20 cellular contexts compared by ENCODE assay signal in the genomic region with DNA sequence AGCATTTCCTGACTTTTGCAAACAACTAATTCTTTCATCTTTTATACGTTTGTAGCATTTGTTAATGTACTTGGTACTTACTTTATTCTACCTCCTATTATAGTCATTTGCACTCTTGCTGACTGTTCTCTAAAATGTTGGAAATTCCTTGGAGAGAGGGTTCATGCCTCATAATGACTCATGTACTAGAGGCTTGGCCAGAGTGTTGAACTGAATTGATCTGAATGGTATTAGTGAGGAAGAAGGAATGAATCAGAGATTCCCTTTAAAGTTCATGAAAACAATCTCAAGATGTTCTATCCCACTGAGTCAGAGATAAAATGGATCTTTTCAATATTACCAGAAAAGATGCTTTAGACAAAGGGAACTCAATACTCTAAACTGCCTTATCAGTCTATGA.
DNase-seq lines count a peak whose midpoint lies in the region; ATAC-seq, FAIRE-seq and TF ChIP-seq lines count a peak whose summit lies in the region.
"Had no signal": no experiment of that assay in that cellular context is flagged by ENCODE, and none has a peak within 500 bp of the region (broad histone marks: within the 10 kb centered on the region; RNA-seq: fewer than 3 reads in every experiment).

No MANE protein-coding gene starts in this region.

- no peak for TF ChIP-seq CTCF in AG10803 (conservative IDR thresholded peaks at IDR 0.05; ENCODE audit: low read length)
- TF ChIP-seq CTCF in endothelial cell of umbilical vein (IDR thresholded peaks at IDR 0.05; ENCODE audit: extremely low read depth in 1 of 2, insufficient read depth in 1 of 2, low read depth in 1 of 2, low read length in 2 of 2), result no peak
- TF ChIP-seq CTCF in ovary (IDR thresholded peaks at IDR 0.05), result no peak
- no peak for TF ChIP-seq CTCF in vagina (IDR thresholded peaks at IDR 0.05)

- intact Hi-C loops in endothelial cell of umbilical vein (cut with micrococcal nuclease) (no loop called here), ovary (cut with DNase I) (no loop called here), vagina (cut with DNase I) (no loop called here)

- WGBS in ovary, 3 donors, result 48 to 67% (median 62%) methylated on average over 1 of the region's 1 CpG

- H3K4me1 ChIP-seq in endothelial cell of umbilical vein (ENCODE audit: control insufficient read depth, extremely low read depth, insufficient read depth, low read length) (no peaks in the 10 kb centered on the region), mucosa of rectum (ENCODE audit: control insufficient read depth in 2 of 2, insufficient read depth in 2 of 2, low read length in 2 of 2) (peaks cover 11 to 27% of the 10 kb centered on the region in 2 donors), ovary (ENCODE audit: insufficient read depth) (no peaks in the 10 kb centered on the region), vagina (peaks cover 16% of the 10 kb centered on the region)
- H3K4me1 ChIP-seq: SJSA1, uterus had no signal

- POLR2A ChIA-PET in endothelial cell of umbilical vein (lab: Charles Lee), result no interaction called here

- no peaks in the 10 kb centered on the region for H3K27me3 ChIP-seq in MG63
- no peaks in the 10 kb centered on the region for H3K27me3 ChIP-seq in endothelial cell of umbilical vein (ENCODE audit: control insufficient read depth in 2 of 2, insufficient read depth in 2 of 2, low read length in 2 of 2)
- no peaks in the 10 kb centered on the region for H3K27me3 ChIP-seq in mucosa of rectum (ENCODE audit: control insufficient read depth in 2 of 2, insufficient read depth in 2 of 2, low read length in 2 of 2)
- H3K27me3 ChIP-seq in ovary, result no peaks in the 10 kb centered on the region
- no peaks in the 10 kb centered on the region for H3K27me3 ChIP-seq in vagina
- H3K27me3 ChIP-seq: SJSA1, uterus had no signal

- no peak overlapping the region for H3K9ac ChIP-seq in endothelial cell of umbilical vein (replicated peaks; ENCODE audit: extremely low read depth, insufficient read depth, low read length)
- no peak overlapping the region for H3K9ac ChIP-seq in mucosa of rectum (ENCODE audit: low read depth in 1 of 2, low read length in 2 of 2)

- no peaks in the 10 kb centered on the region for H4K20me1 ChIP-seq in endothelial cell of umbilical vein (replicated peaks; ENCODE audit: control insufficient read depth, extremely low read depth, insufficient read depth, low read length)

- FAIRE-seq in endothelial cell of umbilical vein (lab: Jason Lieb, UNC), result peak; percentile 78
- FAIRE-seq: GM18507, islet of Langerhans, TTC549 had no signal

- H3K79me2 ChIP-seq in endothelial cell of umbilical vein (ENCODE audit: control insufficient read depth, insufficient read depth, low read length), result no peaks in the 10 kb centered on the region

- DNase-seq in AG10803 (ENCODE audit: low read depth), result peak; percentile 70
- peak; percentile 12 for DNase-seq in MG63
- peak; percentile 56 for DNase-seq in endothelial cell of umbilical vein (ENCODE audit: low read depth, low spot score)
- DNase-seq in ovary, result no peak
- no peak for DNase-seq in vagina (ENCODE audit: extremely low spot score in 2 of 2)
- DNase-seq: activated CD8-positive, alpha-beta memory T cell treated with anti-CD3 and anti-CD28 coated beads, Interleukin-2, amount 10 ng/mL, durations not matched to agents 7 days and 5 days; activated naive CD8-positive, alpha-beta T cell treated with anti-CD3 and anti-CD28 coated beads, Interleukin-2, amount 10 ng/mL, durations not matched to agents 7 days and 5 days; H7; NK-92 treated with Interleukin-12 subunit alpha and Interleukin-12 subunit beta, amount 100 ng/mL, for 24 hours; stimulated activated CD4-positive, alpha-beta T cell treated with anti-CD3 and anti-CD28 coated beads, Interleukin-4, amount 100 ng/mL, for 4 hours; stimulated activated naive B cell treated with anti-CD40 and anti-IgM and Interleukin-4, amounts not matched to agents 10 μg/mL and 1 μg/mL and 100 μg/mL, for 72 hours; uterus had no signal

- H3K4me2 ChIP-seq in endothelial cell of umbilical vein (ENCODE audit: insufficient read depth, low read length), result no peak overlapping the region

- H3K36me3 ChIP-seq in MG63 (no peaks in the 10 kb centered on the region), endothelial cell of umbilical vein (ENCODE audit: control insufficient read depth in 2 of 2, extremely low read depth in 1 of 2, insufficient read depth in 2 of 2, low read length in 2 of 2) (no peaks in the 10 kb centered on the region), mucosa of rectum (ENCODE audit: control insufficient read depth in 2 of 2, insufficient read depth in 2 of 2, low read length in 2 of 2) (no peaks in the 10 kb centered on the region), ovary (no peaks in the 10 kb centered on the region), vagina (no peaks in the 10 kb centered on the region)
- H3K36me3 ChIP-seq: SJSA1, uterus had no signal

- no peak for TF ChIP-seq EP300 in ovary (IDR thresholded peaks at IDR 0.05)

- no peak overlapping the region for H3K4me3 ChIP-seq in AG10803 (ENCODE audit: low read length)
- H3K4me3 ChIP-seq in MG63, result no peak overlapping the region
- H3K4me3 ChIP-seq in endothelial cell of umbilical vein (replicated peaks in 1 of 3; ENCODE audit: insufficient read depth in 1 of 3, low read depth in 1 of 3, low read length in 3 of 3), result no peak overlapping the region
- H3K4me3 ChIP-seq in mucosa of rectum (ENCODE audit: low read length in 2 of 2), result no peak overlapping the region
- no peak overlapping the region for H3K4me3 ChIP-seq in ovary
- no peak overlapping the region for H3K4me3 ChIP-seq in vagina
- H3K4me3 ChIP-seq: SJSA1, uterus had no signal

- TF ChIP-seq POLR2A in endothelial cell of umbilical vein (IDR thresholded peaks at IDR 0.05; ENCODE audit: low read depth, low read length), result no peak
- TF ChIP-seq POLR2A in ovary (IDR thresholded peaks at IDR 0.05), result no peak
- no peak for TF ChIP-seq POLR2A in vagina (IDR thresholded peaks at IDR 0.05)

- no peaks in the 10 kb centered on the region for H3K9me1 ChIP-seq in endothelial cell of umbilical vein (replicated peaks; ENCODE audit: control insufficient read depth, extremely low read depth, insufficient read depth, low read length)

- CTCF ChIA-PET in endothelial cell of umbilical vein (lab: Charles Lee), result no interaction called here

- H3K9me3 ChIP-seq in MG63 (no peaks in the 10 kb centered on the region), endothelial cell of umbilical vein (replicated peaks; ENCODE audit: control insufficient read depth, insufficient read depth, low read length) (no peaks in the 10 kb centered on the region), mucosa of rectum (ENCODE audit: control insufficient read depth in 2 of 2, low read length in 2 of 2) (no peaks in the 10 kb centered on the region), ovary (no peaks in the 10 kb centered on the region), vagina (no peaks in the 10 kb centered on the region)
- H3K9me3 ChIP-seq: SJSA1, uterus had no signal

- no peak overlapping the region for H2AFZ ChIP-seq in endothelial cell of umbilical vein (ENCODE audit: low read depth, low read length)

- BruUV-seq in endothelial cell of umbilical vein (replicated peaks; lab: Mats Ljungman, UMichigan), result no TSS peak

- ATAC-seq in HG02840 (IDR thresholded peaks at IDR 0.05; ENCODE audit: low FRiP score, unreplicated experiment) (no peak), HG03521 (IDR thresholded peaks at IDR 0.05; ENCODE audit: unreplicated experiment) (no peak)
- ATAC-seq: activated CD8-positive, alpha-beta memory T cell treated with anti-CD3 and anti-CD28 coated beads, Interleukin-2, amount 10 ng/mL, durations not matched to agents 7 days and 5 days; stimulated activated naive B cell treated with anti-CD40 and anti-IgM and Interleukin-4, amounts not matched to agents 10 μg/mL and 1 μg/mL and 100 μg/mL, for 72 hours had no signal

- H3K27ac ChIP-seq in endothelial cell of umbilical vein (ENCODE audit: insufficient read depth, low read depth, low read length), result no peak overlapping the region
- peak overlapping the region; percentile 5 to 24 for H3K27ac ChIP-seq in mucosa of rectum (ENCODE audit: low read depth in 2 of 2, low read length in 2 of 2)
- no peak overlapping the region for H3K27ac ChIP-seq in ovary
- no peak overlapping the region for H3K27ac ChIP-seq in vagina
- H3K27ac ChIP-seq: C4-2B, SJSA1, uterus had no signal

- dilution Hi-C loops in endothelial cell of umbilical vein (cut with MboI; ENCODE audit: extremely low pct_ligation_motif_present, low sequenced_read_pairs), result no loop called here

TF ChIP-seq in endothelial cell of umbilical vein, 7 proteins besides CTCF, POLR2A, EP300 and RAD21:
- TF ChIP-seq JUN (IDR thresholded peaks at IDR 0.05; ENCODE audit: borderline replicate concordance, insufficient read depth, insufficient read length, low read depth), result no peak
- peak; percentile 52 for TF ChIP-seq GATA2 (IDR thresholded peaks at IDR 0.05; ENCODE audit: insufficient read depth, insufficient read length, low read depth, low read length)
- TF ChIP-seq FOS (IDR thresholded peaks at IDR 0.05; ENCODE audit: borderline replicate concordance, insufficient read depth, low read length), result peak; percentile 93

Comparison
In these comparisons a context has a peak if more than half of its experiments do, and no peak if none do; other contexts are left out.
1. DNase-seq: peak in AG10803 (single experiment), MG63 (single experiment) and endothelial cell of umbilical vein (single experiment); none in ovary (0 of 5) and vagina (0 of 2).
2. H3K27ac ChIP-seq: peak in mucosa of rectum (2 of 2); none in endothelial cell of umbilical vein (single experiment), ovary (0 of 2) and vagina (single experiment).